In the genomic region with DNA sequence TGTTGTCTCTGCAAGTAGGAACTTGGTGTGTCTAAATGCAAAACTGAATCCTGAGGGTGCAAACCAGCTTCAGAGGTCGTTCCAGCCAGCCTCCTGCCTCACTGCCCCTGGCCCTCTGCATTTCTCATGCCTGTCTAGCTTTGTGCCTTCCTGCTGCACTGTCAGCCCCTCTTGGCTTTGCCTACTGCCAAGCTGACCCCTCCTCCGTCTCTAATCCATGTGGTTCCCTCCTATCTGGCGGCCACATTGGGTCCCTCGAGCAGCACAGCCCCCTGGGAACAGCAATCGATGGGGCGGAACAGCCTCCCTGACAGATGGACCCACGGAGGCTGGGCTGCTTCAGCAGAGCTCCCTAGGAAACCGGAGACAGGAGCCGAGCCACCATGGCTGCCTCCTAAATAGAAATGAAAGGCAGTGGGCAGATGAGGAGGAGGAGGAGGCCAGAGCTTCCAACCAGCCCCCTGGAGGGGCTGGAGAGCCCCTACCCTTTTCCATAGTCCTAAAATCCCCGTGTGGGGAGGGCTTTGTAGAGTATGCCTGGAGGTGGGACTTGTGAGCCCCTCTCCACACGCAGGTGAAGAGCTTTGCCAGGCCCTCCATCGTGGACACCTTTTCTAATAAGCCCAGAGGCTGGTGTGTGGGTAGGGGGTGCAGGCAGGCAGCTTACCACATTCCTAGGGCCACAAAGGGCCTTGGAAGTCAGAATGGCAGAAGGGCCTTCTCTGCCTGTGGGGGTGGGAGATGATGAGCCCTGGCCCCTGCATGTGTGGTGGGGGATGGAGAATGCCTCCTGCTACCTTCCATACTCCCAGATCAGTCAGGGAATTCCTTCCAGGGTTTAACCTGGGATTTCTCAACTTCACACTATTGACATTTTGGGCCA, we compare ENCODE assay signal across 8 cellular contexts. TPM values are rescaled to one million over a fixed set of nuclear protein-coding genes. Genes with fewer than 3 reads are reported as not detected.
DNase-seq lines count a peak whose midpoint lies in the region; ATAC-seq and TF ChIP-seq lines count a peak whose summit lies in the region.

No MANE protein-coding gene starts in this region.

- peaks cover 5% of the 10 kb centered on the region for H3K36me3 Mint-ChIP-seq in activated CD8-positive, alpha-beta memory T cell treated with anti-CD3 and anti-CD28 coated beads, Interleukin-2, amount 10 ng/mL, durations not matched to agents 7 days and 5 days
- peaks cover 5% of the 10 kb centered on the region for H3K36me3 Mint-ChIP-seq in activated CD4-positive, alpha-beta memory T cell treated with anti-CD3 and anti-CD28 coated beads, Interleukin-2, amount 10 ng/mL, durations not matched to agents 7 days and 5 days (ENCODE audit: low read depth)

- H3K4me1 ChIP-seq in right lobe of liver (peaks cover 8 to 67% (median 37%) of the 10 kb centered on the region in 4 donors), testis (peaks cover 52% of the 10 kb centered on the region)

- POLR2A ChIA-PET in activated CD4-positive, alpha-beta memory T cell treated with anti-CD3 and anti-CD28 coated beads, Interleukin-2, amount 10 ng/mL, durations not matched to agents 7 days and 5 days (lab: Charles Lee) = interaction anchor here (1.3 to 1.9 kb wide), 3 partner anchors 8 to 39 kb away, joined by 3 to 12 read pairs (median 3); partner anchors contain the start of gene CXXC5

- no peaks in the 10 kb centered on the region for H3K36me3 ChIP-seq in right lobe of liver
- H3K36me3 ChIP-seq in testis (ENCODE audit: low read depth, missing control alignments) = no peaks in the 10 kb centered on the region

- peak overlapping the region; percentile 88 to 95 (median 94) for H3K27ac ChIP-seq in right lobe of liver
- H3K27ac ChIP-seq in testis = peak overlapping the region in 1 of 2 donors; percentile 78

- TF ChIP-seq POLR2A in right lobe of liver (IDR thresholded peaks at IDR 0.05) (no peak), testis (IDR thresholded peaks at IDR 0.05) (no peak)

- DNase-seq in activated CD8-positive, alpha-beta memory T cell treated with anti-CD3 and anti-CD28 coated beads for 24 hours = peak; percentile 53
- no peak for DNase-seq in activated CD8-positive, alpha-beta memory T cell treated with anti-CD3 and anti-CD28 coated beads, Interleukin-2, amount 10 ng/mL, durations not matched to agents 7 days and 5 days
- peak; percentile 14 for DNase-seq in activated CD4-positive, alpha-beta memory T cell treated with anti-CD3 and anti-CD28 coated beads, Interleukin-2, amount 10 ng/mL, durations not matched to agents 7 days and 5 days
- DNase-seq in right lobe of liver (peak in 1 of 3 donors; percentile 51), testis (peak; percentile 11), NCI-H510A (lab: John Stamatoyannopoulos, UW) (no peak), T1000 (lab: John Stamatoyannopoulos, UW) (no peak), foreskin melanocyte (no peak)

- H3K4me3 Mint-ChIP-seq in activated CD8-positive, alpha-beta memory T cell treated with anti-CD3 and anti-CD28 coated beads, Interleukin-2, amount 10 ng/mL, durations not matched to agents 7 days and 5 days = no peak overlapping the region
- no peak overlapping the region for H3K4me3 Mint-ChIP-seq in activated CD4-positive, alpha-beta memory T cell treated with anti-CD3 and anti-CD28 coated beads, Interleukin-2, amount 10 ng/mL, durations not matched to agents 7 days and 5 days

- no peaks in the 10 kb centered on the region for H3K9me3 Mint-ChIP-seq in activated CD8-positive, alpha-beta memory T cell treated with anti-CD3 and anti-CD28 coated beads, Interleukin-2, amount 10 ng/mL, durations not matched to agents 7 days and 5 days (ENCODE audit: low read depth)
- no peaks in the 10 kb centered on the region for H3K9me3 Mint-ChIP-seq in activated CD4-positive, alpha-beta memory T cell treated with anti-CD3 and anti-CD28 coated beads, Interleukin-2, amount 10 ng/mL, durations not matched to agents 7 days and 5 days

- peaks cover 44% of the 10 kb centered on the region for H3K4me1 Mint-ChIP-seq in activated CD8-positive, alpha-beta memory T cell treated with anti-CD3 and anti-CD28 coated beads, Interleukin-2, amount 10 ng/mL, durations not matched to agents 7 days and 5 days
- peaks cover 34% of the 10 kb centered on the region for H3K4me1 Mint-ChIP-seq in activated CD4-positive, alpha-beta memory T cell treated with anti-CD3 and anti-CD28 coated beads, Interleukin-2, amount 10 ng/mL, durations not matched to agents 7 days and 5 days

- H3K27me3 ChIP-seq in right lobe of liver (no peaks in the 10 kb centered on the region), testis (no peaks in the 10 kb centered on the region)

- H3K27me3 Mint-ChIP-seq in activated CD8-positive, alpha-beta memory T cell treated with anti-CD3 and anti-CD28 coated beads, Interleukin-2, amount 10 ng/mL, durations not matched to agents 7 days and 5 days = no peaks in the 10 kb centered on the region
- H3K27me3 Mint-ChIP-seq in activated CD4-positive, alpha-beta memory T cell treated with anti-CD3 and anti-CD28 coated beads, Interleukin-2, amount 10 ng/mL, durations not matched to agents 7 days and 5 days = peaks cover 1% of the 10 kb centered on the region

- WGBS in right lobe of liver (ENCODE audit: insufficient coverage, low coverage, low lambda C conversion rate, missing lambda C conversion rate) = 19% methylated on average over 4 of the region's 12 CpGs
- 56 to 58% methylated on average over 8 to 12 of the region's 12 CpGs for WGBS in testis, 2 donors

- peak overlapping the region in 2 of 3 donors; percentile 59 to 63 for H3K4me3 ChIP-seq in right lobe of liver
- no peak overlapping the region for H3K4me3 ChIP-seq in testis

- H3K27ac Mint-ChIP-seq in activated CD8-positive, alpha-beta memory T cell treated with anti-CD3 and anti-CD28 coated beads, Interleukin-2, amount 10 ng/mL, durations not matched to agents 7 days and 5 days = no peak overlapping the region
- H3K27ac Mint-ChIP-seq in activated CD4-positive, alpha-beta memory T cell treated with anti-CD3 and anti-CD28 coated beads, Interleukin-2, amount 10 ng/mL, durations not matched to agents 7 days and 5 days = peak overlapping the region; percentile 23

- CTCF ChIA-PET in activated CD8-positive, alpha-beta memory T cell treated with anti-CD3 and anti-CD28 coated beads, Interleukin-2, amount 10 ng/mL, durations not matched to agents 7 days and 5 days (lab: Charles Lee) = interaction anchor here (0.8 to 8.5 kb wide), 4 partner anchors 8 to 136 kb away, joined by 3 to 215 read pairs (median 56); partner anchors contain the start of gene CXXC5
- CTCF ChIA-PET in activated CD4-positive, alpha-beta memory T cell treated with anti-CD3 and anti-CD28 coated beads, Interleukin-2, amount 10 ng/mL, durations not matched to agents 7 days and 5 days (lab: Charles Lee) = interaction anchor here (0.8 kb wide), 1 partner anchor 12 kb away, joined by 3 read pairs; no protein-coding TSS in a partner anchor

- no peak for ATAC-seq in activated CD8-positive, alpha-beta memory T cell treated with anti-CD3 and anti-CD28 coated beads, Interleukin-2, amount 10 ng/mL, durations not matched to agents 7 days and 5 days
- ATAC-seq in right lobe of liver = no peak

- H3K9me3 ChIP-seq in right lobe of liver = no peaks in the 10 kb centered on the region
- H3K9me3 ChIP-seq in testis = no peaks in the 10 kb centered on the region

- TF ChIP-seq CTCF in right lobe of liver (IDR thresholded peaks at IDR 0.05) = no peak
- TF ChIP-seq CTCF in testis (IDR thresholded peaks at IDR 0.05) = no peak

- intact Hi-C loops in right lobe of liver (cut with DNase I) (loop anchor here (5.0 kb wide), 2 partner anchors 48 to 128 kb away; no protein-coding TSS in a partner anchor), testis (cut with DNase I; ENCODE audit: low total_unique reads) (loop anchor here (10.0 kb wide), 1 partner anchor 56 kb away; no protein-coding TSS in a partner anchor)

RNA-seq across cellular contexts. Expression of gene CXXC5, which starts 9.2 kb away (rescaled TPM):
- total RNA-seq in activated CD8-positive, alpha-beta memory T cell treated with anti-CD3 and anti-CD28 coated beads, Interleukin-2, amount 10 ng/mL, durations not matched to agents 7 days and 5 days = 1 to 10 TPM; 1.8 to 4.1 TPM
- total RNA-seq in activated CD4-positive, alpha-beta memory T cell treated with anti-CD3 and anti-CD28 coated beads, Interleukin-2, amount 10 ng/mL, durations not matched to agents 7 days and 5 days = 1 to 10 TPM; 1.4 to 1.7 TPM
- 10 to 100 TPM; 44.5 to 84.9 (median 66.4) TPM for total RNA-seq in right lobe of liver
- 10 to 100 TPM; 71.1 to 78.3 TPM for total RNA-seq in testis
- polyA plus RNA-seq in testis (ENCODE audit: insufficient read depth, low read depth, low replicate concordance) = 94.7 TPM

Comparison
In these comparisons a context has a peak if more than half of its experiments do, and no peak if none do; other contexts are left out.
1. DNase-seq: peak in activated CD8-positive, alpha-beta memory T cell treated with anti-CD3 and anti-CD28 coated beads for 24 hours (single experiment), activated CD4-positive, alpha-beta memory T cell treated with anti-CD3 and anti-CD28 coated beads, Interleukin-2, amount 10 ng/mL, durations not matched to agents 7 days and 5 days (single experiment) and testis (single experiment); none in activated CD8-positive, alpha-beta memory T cell treated with anti-CD3 and anti-CD28 coated beads, Interleukin-2, amount 10 ng/mL, durations not matched to agents 7 days and 5 days (single experiment), NCI-H510A (single experiment), T1000 (single experiment) and foreskin melanocyte (single experiment).
2. H3K4me3 ChIP-seq: peak in right lobe of liver (2 of 3); none in testis (0 of 2).
3. RNA of gene CXXC5, which starts 9.2 kb away (total RNA-seq): 71.1 to 78.3 TPM in testis and 44.5 to 84.9 TPM in right lobe of liver; 1.8 to 4.1 TPM in activated CD8-positive, alpha-beta memory T cell treated with anti-CD3 and anti-CD28 coated beads, Interleukin-2, amount 10 ng/mL, durations not matched to agents 7 days and 5 days and 1.4 to 1.7 TPM in activated CD4-positive, alpha-beta memory T cell treated with anti-CD3 and anti-CD28 coated beads, Interleukin-2, amount 10 ng/mL, durations not matched to agents 7 days and 5 days; every median in the first group is over 4 times any median in the second.